12 cellular contexts compared by ENCODE assay signal in the genomic region with DNA sequence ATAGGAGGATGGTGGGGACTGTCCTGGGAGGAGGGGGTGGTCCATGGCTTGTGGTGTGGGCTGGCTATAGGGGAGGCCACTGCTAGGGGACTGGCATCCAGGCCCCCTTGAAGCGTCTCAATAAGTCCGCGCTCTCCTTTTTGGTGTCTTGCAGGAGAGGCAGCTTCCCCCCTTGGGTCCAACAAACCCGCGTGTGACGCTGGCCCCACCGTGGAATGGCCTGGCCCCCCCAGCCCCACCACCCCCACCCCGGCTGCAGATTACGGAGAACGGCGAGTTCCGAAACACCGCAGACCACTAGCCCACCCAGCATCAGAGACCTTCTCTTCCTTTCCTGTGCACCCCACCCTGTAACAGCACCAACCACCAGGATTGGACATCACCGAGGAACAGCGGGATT. TPM values are rescaled to one million over a fixed set of nuclear protein-coding genes. Genes with fewer than 3 reads are reported as not detected.
A peak's percentile ranks its signal among the peaks of the same experiment; 100 is the strongest.
DNase-seq lines count a peak whose midpoint lies in the region; ATAC-seq and TF ChIP-seq lines count a peak whose summit lies in the region.
"Had no signal": no experiment of that assay in that cellular context is flagged by ENCODE, and none has a peak within 500 bp of the region (broad histone marks: within the 10 kb centered on the region; RNA-seq: fewer than 3 reads in every experiment).

No MANE protein-coding gene starts in this region.

- no peak overlapping the region for H3K4me3 Mint-ChIP-seq in T-helper 2 cell treated with Interferon-gamma antibody and Interleukin-4, amounts not matched to agents 5 μg/mL and 100 μg/mL, for 36 hours
- peak overlapping the region; percentile 25 for H3K4me3 Mint-ChIP-seq in CD4-positive, alpha-beta T cell
- no peak overlapping the region for H3K4me3 Mint-ChIP-seq in effector memory CD8-positive, alpha-beta T cell
- peak overlapping the region; percentile 66 for H3K4me3 Mint-ChIP-seq in neural crest cell

- H3K27me3 Mint-ChIP-seq in T-helper 2 cell treated with Interferon-gamma antibody and Interleukin-4, amounts not matched to agents 5 μg/mL and 100 μg/mL, for 36 hours (ENCODE audit: low read depth) = no peaks in the 10 kb centered on the region
- no peaks in the 10 kb centered on the region for H3K27me3 Mint-ChIP-seq in CD4-positive, alpha-beta T cell
- no peaks in the 10 kb centered on the region for H3K27me3 Mint-ChIP-seq in effector memory CD8-positive, alpha-beta T cell
- H3K27me3 Mint-ChIP-seq in neural crest cell (ENCODE audit: low read depth) = peaks cover 5% of the 10 kb centered on the region

- peak overlapping the region; percentile 15 for H3K27ac Mint-ChIP-seq in T-helper 2 cell treated with Interferon-gamma antibody and Interleukin-4, amounts not matched to agents 5 μg/mL and 100 μg/mL, for 36 hours
- peak overlapping the region; percentile 64 for H3K27ac Mint-ChIP-seq in CD4-positive, alpha-beta T cell
- peak overlapping the region; percentile 62 to 93 for H3K27ac Mint-ChIP-seq in effector memory CD8-positive, alpha-beta T cell
- no peak overlapping the region for H3K27ac Mint-ChIP-seq in neural crest cell (ENCODE audit: unreplicated experiment)

- H3K9me3 Mint-ChIP-seq in T-helper 2 cell treated with Interferon-gamma antibody and Interleukin-4, amounts not matched to agents 5 μg/mL and 100 μg/mL, for 36 hours = no peaks in the 10 kb centered on the region
- no peaks in the 10 kb centered on the region for H3K9me3 Mint-ChIP-seq in CD4-positive, alpha-beta T cell
- no peaks in the 10 kb centered on the region for H3K9me3 Mint-ChIP-seq in effector memory CD8-positive, alpha-beta T cell
- no peaks in the 10 kb centered on the region for H3K9me3 Mint-ChIP-seq in neural crest cell

- no peaks in the 10 kb centered on the region for H3K9me3 ChIP-seq in CD4-positive, alpha-beta T cell (ENCODE audit: control insufficient read depth, low read length)
- no peaks in the 10 kb centered on the region for H3K9me3 ChIP-seq in MG63

- peaks cover 16% of the 10 kb centered on the region for H3K4me1 Mint-ChIP-seq in T-helper 2 cell treated with Interferon-gamma antibody and Interleukin-4, amounts not matched to agents 5 μg/mL and 100 μg/mL, for 36 hours (ENCODE audit: low read depth)
- H3K4me1 Mint-ChIP-seq in CD4-positive, alpha-beta T cell (ENCODE audit: low read depth) = peaks cover 35% of the 10 kb centered on the region
- peaks cover 29 to 49% of the 10 kb centered on the region in 2 donors for H3K4me1 Mint-ChIP-seq in effector memory CD8-positive, alpha-beta T cell (ENCODE audit: low read depth in 2 of 2)
- peaks cover 21% of the 10 kb centered on the region for H3K4me1 Mint-ChIP-seq in neural crest cell

- peaks cover 20% of the 10 kb centered on the region for H3K36me3 Mint-ChIP-seq in T-helper 2 cell treated with Interferon-gamma antibody and Interleukin-4, amounts not matched to agents 5 μg/mL and 100 μg/mL, for 36 hours (ENCODE audit: low read depth)
- peaks cover 58% of the 10 kb centered on the region for H3K36me3 Mint-ChIP-seq in CD4-positive, alpha-beta T cell (ENCODE audit: low read depth)
- peaks cover 38% of the 10 kb centered on the region for H3K36me3 Mint-ChIP-seq in effector memory CD8-positive, alpha-beta T cell (ENCODE audit: insufficient read depth)
- H3K36me3 Mint-ChIP-seq in neural crest cell (ENCODE audit: low read depth) = peaks cover 23% of the 10 kb centered on the region

- no peak overlapping the region for H3K27ac ChIP-seq in CD4-positive, alpha-beta T cell (ENCODE audit: low read depth, low read length)

- CTCF ChIA-PET in CD4-positive, alpha-beta T cell (lab: Charles Lee) = no interaction called here

- H3K36me3 ChIP-seq in MG63 = no peaks in the 10 kb centered on the region; the same call in 1 of the 2 replicates

- no peak for DNase-seq in T-helper 2 cell treated with Interferon-gamma antibody and Interleukin-4, amounts not matched to agents 5 μg/mL and 100 μg/mL, for 36 hours (ENCODE audit: low spot score)
- DNase-seq in T-helper 2 cell = no peak
- DNase-seq in CD4-positive, alpha-beta T cell = no peak
- DNase-seq in effector memory CD8-positive, alpha-beta T cell = no peak
- DNase-seq in neural crest cell (ENCODE audit: low read depth, low spot score) = no peak
- DNase-seq in RPMI8226 = no peak
- no peak for DNase-seq in MG63
- no peak for DNase-seq in HCEC 1CT
- DNase-seq: MM.1S, NCI-H187 treated with DMSO at 0.1 percent for 48 hours, NCI-H2171, NCI-H510A treated with DMSO at 0.1 percent for 48 hours had no signal

- TF ChIP-seq CTCF in CD4-positive, alpha-beta T cell (IDR thresholded peaks at IDR 0.05) = no peak
- no peak for TF ChIP-seq CTCF in neural crest cell (conservative IDR thresholded peaks at IDR 0.05)

- ATAC-seq in CD4-positive, alpha-beta T cell (ENCODE audit: poor library complexity) = no peak
- ATAC-seq in effector memory CD8-positive, alpha-beta T cell (replicated peaks) = no peak

- H3K27me3 ChIP-seq in CD4-positive, alpha-beta T cell (ENCODE audit: control insufficient read depth, insufficient read depth, low read length) = no peaks in the 10 kb centered on the region
- no peaks in the 10 kb centered on the region for H3K27me3 ChIP-seq in MG63

- intact Hi-C loops in CD4-positive, alpha-beta T cell (cut with DNase I, micrococcal nuclease) = loop anchor here (5.0 to 10.0 kb wide), 4 partner anchors 81 to 261 kb away; partner anchors contain the start of gene UQCC2 (in 1 of the 2)

- POLR2A ChIA-PET in CD4-positive, alpha-beta T cell (lab: Charles Lee) = no interaction called here

- no peak overlapping the region for H3K4me3 ChIP-seq in MG63

RNA-seq across cellular contexts. Expression of gene ZBTB9, which starts 2.8 kb away (rescaled TPM):
- total RNA-seq in CD4-positive, alpha-beta T cell = 1 to 10 TPM; 5.5 to 5.7 TPM
- 18.4 and 21.1 TPM in 2 replicates for total RNA-seq in neural crest cell
- total RNA-seq in MG63 (2014; rRNA removed; shearing (Covaris generic); ENCODE audit: low replicate concordance) = 5.6 and 6.9 TPM in 2 replicates

RNA-seq across cellular contexts. Expression of gene SYNGAP1, which starts 31.7 kb away (rescaled TPM):
- 10 to 100 TPM; 62.4 to 63.8 TPM for total RNA-seq in CD4-positive, alpha-beta T cell
- 72.4 and 73.5 TPM in 2 replicates for total RNA-seq in neural crest cell
- total RNA-seq in MG63 (2014; rRNA removed; shearing (Covaris generic); ENCODE audit: low replicate concordance) = 0.92 and 0.96 TPM in 2 replicates

RNA-seq across cellular contexts. Expression of gene CUTA, which starts 33.7 kb away (rescaled TPM):
- 100 to 1,000 TPM; 176 to 185 TPM for total RNA-seq in CD4-positive, alpha-beta T cell
- 319 and 326 TPM in 2 replicates for total RNA-seq in neural crest cell
- 158 and 230 TPM in 2 replicates for total RNA-seq in MG63 (2014; rRNA removed; shearing (Covaris generic); ENCODE audit: low replicate concordance)

RNA-seq across cellular contexts. Expression of gene PHF1, which starts 40.8 kb away (rescaled TPM):
- 100 to 1,000 TPM; 545 to 557 TPM for total RNA-seq in CD4-positive, alpha-beta T cell
- total RNA-seq in neural crest cell = 63.5 and 70.5 TPM in 2 replicates
- total RNA-seq in MG63 (2014; rRNA removed; shearing (Covaris generic); ENCODE audit: low replicate concordance) = 11.6 and 12.6 TPM in 2 replicates

RNA-seq across cellular contexts. Expression of gene KIFC1, which starts 60.0 kb away (rescaled TPM):
- 1 to 10 TPM; 1.2 to 1.6 TPM for total RNA-seq in CD4-positive, alpha-beta T cell
- 123 and 124 TPM in 2 replicates for total RNA-seq in neural crest cell
- total RNA-seq in MG63 (2014; rRNA removed; shearing (Covaris generic); ENCODE audit: low replicate concordance) = 36.6 and 45.5 TPM in 2 replicates

Comparison
In these comparisons a context has a peak if more than half of its experiments do, and no peak if none do; other contexts are left out.
1. H3K4me3 Mint-ChIP-seq: peak in CD4-positive, alpha-beta T cell (single experiment) and neural crest cell (single experiment); none in T-helper 2 cell treated with Interferon-gamma antibody and Interleukin-4, amounts not matched to agents 5 μg/mL and 100 μg/mL, for 36 hours (single experiment) and effector memory CD8-positive, alpha-beta T cell (0 of 2).
2. RNA of gene SYNGAP1, which starts 31.7 kb away (total RNA-seq): 72.4 to 73.5 TPM in neural crest cell and 62.4 to 63.8 TPM in CD4-positive, alpha-beta T cell; 0.92 to 0.96 TPM in MG63; every median in the first group is over 10 times any median in the second.